Comparison of ENCODE assay signal across 28 cellular contexts in the genomic region with DNA sequence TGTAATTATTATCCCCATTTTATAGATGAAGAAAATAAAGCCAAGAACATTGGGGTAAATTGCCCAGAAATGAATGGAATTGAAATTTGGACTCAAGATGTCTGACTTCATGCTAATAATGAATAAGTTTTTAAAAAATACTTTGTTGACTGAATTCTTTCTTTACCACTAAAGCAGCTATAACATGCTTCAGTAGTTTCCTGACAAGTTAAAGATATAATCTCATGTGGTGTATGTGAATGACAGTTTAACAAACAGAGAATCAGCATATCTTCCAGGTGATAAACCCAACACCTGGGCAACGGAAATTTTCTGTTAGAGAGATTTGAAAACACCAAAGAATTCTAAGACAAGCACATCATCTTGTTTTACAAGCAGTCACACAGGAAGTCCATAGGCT.
"Had no signal": no experiment of that assay in that cellular context is flagged by ENCODE, and none has a peak within 500 bp of the region (broad histone marks: within the 10 kb centered on the region; RNA-seq: fewer than 3 reads in every experiment).

No MANE protein-coding gene starts in this region.

- H3K27me3 ChIP-seq: brain microvascular endothelial cell had no signal

- H3K27ac ChIP-seq: brain microvascular endothelial cell, KMS-11, WERI-Rb-1 had no signal

- H3K4me2 ChIP-seq: KMS-11 had no signal

- DNase-seq: activated CD4-positive, alpha-beta T cell treated with anti-CD3 and anti-CD28 coated beads, Interleukin-2, amount 10 ng/mL, durations not matched to agents 24 days and 14 days; activated CD4-positive, alpha-beta T cell treated with anti-CD3 and anti-CD28 coated beads, Interleukin-2, amount 50 U/mL, for 4 hours; activated CD4-positive, CD25-positive, alpha-beta regulatory T cell; activated CD8-positive, alpha-beta T cell treated with anti-CD3 and anti-CD28 coated beads for 36 hours; activated effector memory CD4-positive, alpha-beta T cell treated with anti-CD3 and anti-CD28 coated beads, Interleukin-2, amount 50 U/mL, for 16 hours; activated naive CD4-positive, alpha-beta T cell; activated naive CD4-positive, alpha-beta T cell treated with anti-CD3 and anti-CD28 coated beads, Interleukin-2, amount 50 U/mL, for 16 hours; activated naive CD8-positive, alpha-beta T cell treated with anti-CD3 and anti-CD28 coated beads for 36 hours; activated T-cell treated with anti-CD3 and anti-CD28 coated beads, Interleukin-2, amount 50 U/mL, for 1 hour; activated T-cell treated with anti-CD3 and anti-CD28 coated beads, Interleukin-2, amount 50 U/mL, for 72 hours; amniotic stem cell; aorta; brain microvascular endothelial cell; central memory CD4-positive, alpha-beta T cell; NCI-H1105; NCI-H1417 treated with DMSO at 0.1 percent for 48 hours; NCI-H187 treated with DMSO at 0.1 percent for 48 hours; NCI-H2081; NCI-H2171 treated with DMSO at 0.1 percent for 48 hours; NCI-H2227 treated with DMSO at 0.1 percent for 48 hours; NCI-H446 treated with DMSO at 0.1 percent for 48 hours; NCI-H524; NCI-H748 treated with DMSO at 0.1 percent for 48 hours; OCI-M1; Right ventricle myocardium superior; T1000; WERI-Rb-1 had no signal

- H3K9ac ChIP-seq: KMS-11 had no signal

- H3K36me3 ChIP-seq: brain microvascular endothelial cell, WERI-Rb-1 had no signal
